In the genomic region with DNA sequence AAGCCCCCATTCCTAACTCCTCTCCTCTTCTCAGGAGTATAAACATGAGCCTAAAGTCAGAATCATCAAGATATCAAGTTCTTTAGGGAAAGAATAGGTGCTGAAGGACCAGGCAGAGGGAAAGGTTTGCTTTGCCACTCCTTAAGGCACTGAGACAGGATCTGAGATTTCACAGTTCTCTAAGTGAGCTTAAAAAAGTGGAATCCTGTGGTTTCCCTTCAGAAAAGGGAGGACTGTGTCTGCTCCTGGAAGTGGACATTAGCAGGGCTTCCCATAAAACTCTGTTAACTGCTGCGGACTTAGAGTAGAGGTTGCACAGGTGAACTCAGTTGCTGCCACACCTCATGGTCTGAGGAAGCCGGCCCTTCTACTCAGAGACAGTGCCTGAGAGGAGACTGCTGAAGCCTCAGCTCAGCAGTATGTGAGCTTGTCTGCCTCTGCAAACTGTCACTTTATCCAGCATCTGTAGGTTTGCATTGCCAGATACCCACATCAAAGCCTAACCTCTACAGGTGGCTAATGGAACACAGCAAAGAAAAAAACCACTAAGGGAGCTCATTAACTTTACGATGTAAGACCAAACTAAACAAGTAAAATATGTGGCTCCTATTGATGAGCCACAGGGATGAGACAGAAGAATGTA, we compare ENCODE assay signal across 14 cellular contexts. TPM values are rescaled to one million over a fixed set of nuclear protein-coding genes. Genes with fewer than 3 reads are reported as not detected.
DNase-seq lines count a peak whose midpoint lies in the region; ATAC-seq and TF ChIP-seq lines count a peak whose summit lies in the region.
"Had no signal": no experiment of that assay in that cellular context is flagged by ENCODE, and none has a peak within 500 bp of the region (broad histone marks: within the 10 kb centered on the region; RNA-seq: fewer than 3 reads in every experiment).

No MANE protein-coding gene starts in this region.

- H3K36me3 Mint-ChIP-seq in activated T-helper 17 cell treated with anti-CD3 and anti-CD28 coated beads, Interleukin-2, amount 50 U/mL, for 72 hours (ENCODE audit: low read depth), result peaks cover 2% of the 10 kb centered on the region
- peaks cover 0 to 38% (median 30%) of the 10 kb centered on the region in 5 donors for H3K36me3 Mint-ChIP-seq in naive thymus-derived CD4-positive, alpha-beta T cell

- no peak for TF ChIP-seq RAD21 in SK-N-SH (IDR thresholded peaks at IDR 0.05; ENCODE audit: low read length)

- H3K27ac Mint-ChIP-seq in activated T-helper 17 cell treated with anti-CD3 and anti-CD28 coated beads, Interleukin-2, amount 50 U/mL, for 72 hours, result peak overlapping the region; percentile 1
- peak overlapping the region; percentile 3 to 87 (median 17) for H3K27ac Mint-ChIP-seq in naive thymus-derived CD4-positive, alpha-beta T cell

- H3K9me3 ChIP-seq in SK-N-SH, result peaks cover 4% of the 10 kb centered on the region; the same call in 1 of the 2 replicates
- H3K9me3 ChIP-seq in naive thymus-derived CD4-positive, alpha-beta T cell (ENCODE audit: control insufficient read depth in 2 of 3, low read length in 3 of 3), result no peaks in the 10 kb centered on the region
- H3K9me3 ChIP-seq: transverse colon had no signal

- CTCF ChIA-PET in SK-N-SH (lab: Yijun Ruan, JAX), result no interaction called here
- CTCF ChIA-PET in naive thymus-derived CD4-positive, alpha-beta T cell (lab: Charles Lee), result interaction anchor here (0.5 kb wide), 1 partner anchor 40 kb away, joined by 3 read pairs; no protein-coding TSS in a partner anchor

- intact Hi-C loops in naive thymus-derived CD4-positive, alpha-beta T cell (cut with micrococcal nuclease), result loop anchor here (1.0 to 5.0 kb wide), 3 partner anchors 17 to 42 kb away; no protein-coding TSS in a partner anchor

- peaks cover 97% of the 10 kb centered on the region for H3K79me2 ChIP-seq in SK-N-SH (ENCODE audit: insufficient read depth)

- H3K4me2 ChIP-seq in SK-N-SH, result no peak overlapping the region

- H3F3A ChIP-seq in SK-N-SH (replicated peaks; ENCODE audit: insufficient read depth), result peaks cover 17% of the 10 kb centered on the region

- DNase-seq in SK-N-SH (no peak), NCI-H345 treated with DMSO at 0.1 percent for 48 hours (lab: John Stamatoyannopoulos, UW; ENCODE audit: unreplicated experiment) (no peak), GM13976 (ENCODE audit: low spot score) (no peak)
- peak; percentile 99 for DNase-seq in Jurkat, Clone E6-1 (ENCODE audit: low read depth, low spot score)
- DNase-seq in naive thymus-derived CD4-positive, alpha-beta T cell, result peak in 7 of 9 donors; percentile 45 to 65 (median 52)
- DNase-seq: activated T-cell treated with anti-CD3 and anti-CD28 coated beads for 4 hours, AML-193, left cardiac atrium, transverse colon had no signal

- no peaks in the 10 kb centered on the region for H3K27me3 ChIP-seq in SK-N-SH (ENCODE audit: insufficient read depth)
- H3K27me3 ChIP-seq in naive thymus-derived CD4-positive, alpha-beta T cell (ENCODE audit: control insufficient read depth in 2 of 2, insufficient read depth in 2 of 2, low read length in 2 of 2), result no peaks in the 10 kb centered on the region
- H3K27me3 ChIP-seq: transverse colon had no signal

- H4K20me1 ChIP-seq in SK-N-SH (ENCODE audit: insufficient read depth), result peaks cover 21% of the 10 kb centered on the region; the same call in 1 of the 2 replicates

- peaks cover 0 to 3% of the 10 kb centered on the region in 2 experiments; a peak in 3 of 4 replicates for H3K4me1 ChIP-seq in SK-N-SH (ENCODE audit: control insufficient read depth in 1 of 2, insufficient read depth in 2 of 2, low read depth in 1 of 2, low read length in 1 of 2)
- peaks cover 5 to 19% of the 10 kb centered on the region in 2 donors for H3K4me1 ChIP-seq in naive thymus-derived CD4-positive, alpha-beta T cell (ENCODE audit: control insufficient read depth in 2 of 2, insufficient read depth in 2 of 2, low read length in 2 of 2)

- no peak for TF ChIP-seq EP300 in SK-N-SH (IDR thresholded peaks at IDR 0.05; ENCODE audit: borderline replicate concordance in 1 of 2, low read depth in 1 of 2, low read length in 1 of 2)

- H2AFZ ChIP-seq in SK-N-SH (ENCODE audit: low read depth), result no peak overlapping the region
- H2AFZ ChIP-seq: parathyroid adenoma had no signal

- peak; percentile 54; the same call in 2 of the 3 replicates for ATAC-seq in SK-N-SH treated with all-trans-retinoic acid at 6 μM for 48 hours
- peak; percentile 42 for ATAC-seq in activated T-helper 17 cell treated with anti-CD3 and anti-CD28 coated beads, Interleukin-2, amount 50 U/mL, for 72 hours (replicated peaks)
- ATAC-seq in naive thymus-derived CD4-positive, alpha-beta T cell, result peak; percentile 85
- ATAC-seq in GM18873 (IDR thresholded peaks at IDR 0.05; ENCODE audit: low FRiP score, unreplicated experiment), result no peak
- ATAC-seq: left cardiac atrium had no signal

- H3K36me3 ChIP-seq in SK-N-SH (replicated peaks in 1 of 2; ENCODE audit: control insufficient read depth in 1 of 2, insufficient read depth in 2 of 2, low read length in 1 of 2), result peaks cover 0 to 36% of the 10 kb centered on the region in 2 experiments
- H3K36me3 ChIP-seq in naive thymus-derived CD4-positive, alpha-beta T cell (ENCODE audit: control insufficient read depth in 2 of 3, insufficient read depth in 3 of 3, low read length in 3 of 3), result no peaks in the 10 kb centered on the region
- H3K36me3 ChIP-seq: transverse colon had no signal

- H3K4me3 Mint-ChIP-seq in activated T-helper 17 cell treated with anti-CD3 and anti-CD28 coated beads, Interleukin-2, amount 50 U/mL, for 72 hours, result no peak overlapping the region
- H3K4me3 Mint-ChIP-seq in naive thymus-derived CD4-positive, alpha-beta T cell, result peak overlapping the region; percentile 3 to 62 (median 33)

- H3K4me1 Mint-ChIP-seq in activated T-helper 17 cell treated with anti-CD3 and anti-CD28 coated beads, Interleukin-2, amount 50 U/mL, for 72 hours, result peaks cover 25% of the 10 kb centered on the region
- peaks cover 29 to 64% (median 57%) of the 10 kb centered on the region in 7 donors for H3K4me1 Mint-ChIP-seq in naive thymus-derived CD4-positive, alpha-beta T cell

- no peaks in the 10 kb centered on the region for H3K9me3 Mint-ChIP-seq in activated T-helper 17 cell treated with anti-CD3 and anti-CD28 coated beads, Interleukin-2, amount 50 U/mL, for 72 hours
- H3K9me3 Mint-ChIP-seq in naive thymus-derived CD4-positive, alpha-beta T cell, result peaks cover 0 to 12% (median 2%) of the 10 kb centered on the region in 11 donors

- H3K9ac ChIP-seq in SK-N-SH, result no peak overlapping the region
- H3K9ac ChIP-seq: parathyroid adenoma had no signal

- no peaks in the 10 kb centered on the region for H3K27me3 Mint-ChIP-seq in activated T-helper 17 cell treated with anti-CD3 and anti-CD28 coated beads, Interleukin-2, amount 50 U/mL, for 72 hours
- no peaks in the 10 kb centered on the region for H3K27me3 Mint-ChIP-seq in naive thymus-derived CD4-positive, alpha-beta T cell

- H3K4me3 ChIP-seq in SK-N-SH (ENCODE audit: low read depth in 2 of 2, low read length in 1 of 2), result no peak overlapping the region
- H3K4me3 ChIP-seq in Jurkat, Clone E6-1 (ENCODE audit: low read length), result peak overlapping the region; percentile 25
- H3K4me3 ChIP-seq in naive thymus-derived CD4-positive, alpha-beta T cell (ENCODE audit: low read length), result no peak overlapping the region
- H3K4me3 ChIP-seq: coronary artery, transverse colon had no signal

- 94% methylated on average over 3 of the region's 3 CpGs for WGBS in SK-N-SH (ENCODE audit: low lambda C conversion rate)

- H3K27ac ChIP-seq in SK-N-SH (ENCODE audit: low read depth in 2 of 2, low read length in 1 of 2), result no peak overlapping the region
- H3K27ac ChIP-seq in naive thymus-derived CD4-positive, alpha-beta T cell (ENCODE audit: low read depth, low read length), result peak overlapping the region; percentile 1
- H3K27ac ChIP-seq: coronary artery, parathyroid adenoma had no signal

- H3K9me2 ChIP-seq in SK-N-SH, result no peaks in the 10 kb centered on the region

- POLR2A ChIA-PET in SK-N-SH (lab: Yijun Ruan, JAX), result no interaction called here
- POLR2A ChIA-PET in naive thymus-derived CD4-positive, alpha-beta T cell (lab: Charles Lee), result interaction anchor here (1.1 to 1.3 kb wide), 2 partner anchors 43 to 45 kb away, joined by 5 read pairs; a partner anchor contains a TSS

- in situ Hi-C loops in GM13976 (cut with MboI; ENCODE audit: low sequenced_read_pairs, unreplicated experiment), result no loop called here

- TF ChIP-seq CTCF in SK-N-SH (IDR thresholded peaks at IDR 0.05), result no peak
- no peak for TF ChIP-seq CTCF in GM13976 (IDR thresholded peaks at IDR 0.05; ENCODE audit: borderline replicate concordance, control extremely low read depth, extremely low read depth, insufficient read depth, missing control alignments)

TF ChIP-seq in SK-N-SH treated with all-trans-retinoic acid at 6 μM for 48 hours, 23 proteins besides CTCF, POLR2A, EP300 and RAD21:
- TF ChIP-seq ISL1 (CRISPR knock-in tag; IDR thresholded peaks at IDR 0.05), result 0 out of 2 replicates have a peak, but pooled peaks have one; percentile 13
- no peak for TF ChIP-seq GLIS3 (CRISPR knock-in tag; IDR thresholded peaks at IDR 0.05)

RNA-seq across cellular contexts. Expression of a gene that starts 42.9 kb away (rescaled TPM):
- 21.9 and 37.2 TPM in 2 replicates for polyA plus RNA-seq in SK-N-SH (2012; rRNA removed)
- polyA plus RNA-seq in SK-N-SH (2012; cell fraction: cytosol; rRNA removed), result 17.4 and 20.9 TPM in 2 replicates
- 34.8 and 85.0 TPM in 2 replicates for polyA plus RNA-seq in SK-N-SH (2012; cell fraction: nucleus; rRNA removed)
- 14.2 TPM for polyA plus RNA-seq in Jurkat, Clone E6-1 (2012; ENCODE audit: insufficient read depth, insufficient read length)
- 10 to 100 TPM; 20.1 to 20.3 TPM for total RNA-seq in activated T-helper 17 cell treated with anti-CD3 and anti-CD28 coated beads, Interleukin-2, amount 50 U/mL, for 72 hours
- total RNA-seq in naive thymus-derived CD4-positive, alpha-beta T cell, result 10 to 100 TPM; 20.2 to 28.2 (median 25.9) TPM
- polyA plus RNA-seq in naive thymus-derived CD4-positive, alpha-beta T cell, result 1 to 10 TPM; 4.8 to 9.3 TPM

Comparison
In these comparisons a context has a peak if more than half of its experiments do, and no peak if none do; other contexts are left out.
1. DNase-seq: peak in Jurkat, Clone E6-1 (single experiment) and naive thymus-derived CD4-positive, alpha-beta T cell (7 of 9); none in SK-N-SH (single experiment), NCI-H345 treated with DMSO at 0.1 percent for 48 hours (single experiment) and GM13976 (single experiment).